In the genomic region with DNA sequence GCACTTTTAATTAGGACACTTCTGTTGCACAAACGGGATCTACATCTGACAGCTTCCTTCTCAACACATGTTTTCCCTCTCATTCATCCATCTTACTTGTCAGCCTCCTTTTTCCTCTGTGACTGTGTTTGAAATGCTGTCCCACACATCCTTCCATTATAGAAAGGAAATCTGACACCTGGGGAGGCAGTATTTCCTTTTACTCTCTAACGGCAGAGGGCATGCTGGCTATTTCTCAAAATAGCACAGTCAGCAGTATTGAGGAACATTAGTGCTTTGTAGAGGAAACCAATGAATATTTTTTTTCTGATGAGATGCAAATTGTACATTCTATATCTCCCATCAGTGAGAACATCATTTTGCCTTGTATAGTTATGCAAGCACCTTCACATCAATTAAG, we compare ENCODE assay signal across 1 cellular context.
TF ChIP-seq lines count a peak whose summit lies in the region.

No MANE protein-coding gene starts in this region.

TF ChIP-seq in HepG2, 621 proteins besides CTCF, POLR2A, EP300 and RAD21 (continued from another document):
- TF ChIP-seq RCOR2 (CRISPR knock-in tag; IDR thresholded peaks at IDR 0.05) (no peak), MAFK (conservative IDR thresholded peaks at IDR 0.05 in 1 of 2, IDR thresholded peaks at IDR 0.05 in 1 of 2; ENCODE audit: low read length in 2 of 2) (peak; percentile 99 to 100), MAFF (IDR thresholded peaks at IDR 0.05; ENCODE audit: low read depth, low read length) (peak; percentile 100)
